In the genomic region with DNA sequence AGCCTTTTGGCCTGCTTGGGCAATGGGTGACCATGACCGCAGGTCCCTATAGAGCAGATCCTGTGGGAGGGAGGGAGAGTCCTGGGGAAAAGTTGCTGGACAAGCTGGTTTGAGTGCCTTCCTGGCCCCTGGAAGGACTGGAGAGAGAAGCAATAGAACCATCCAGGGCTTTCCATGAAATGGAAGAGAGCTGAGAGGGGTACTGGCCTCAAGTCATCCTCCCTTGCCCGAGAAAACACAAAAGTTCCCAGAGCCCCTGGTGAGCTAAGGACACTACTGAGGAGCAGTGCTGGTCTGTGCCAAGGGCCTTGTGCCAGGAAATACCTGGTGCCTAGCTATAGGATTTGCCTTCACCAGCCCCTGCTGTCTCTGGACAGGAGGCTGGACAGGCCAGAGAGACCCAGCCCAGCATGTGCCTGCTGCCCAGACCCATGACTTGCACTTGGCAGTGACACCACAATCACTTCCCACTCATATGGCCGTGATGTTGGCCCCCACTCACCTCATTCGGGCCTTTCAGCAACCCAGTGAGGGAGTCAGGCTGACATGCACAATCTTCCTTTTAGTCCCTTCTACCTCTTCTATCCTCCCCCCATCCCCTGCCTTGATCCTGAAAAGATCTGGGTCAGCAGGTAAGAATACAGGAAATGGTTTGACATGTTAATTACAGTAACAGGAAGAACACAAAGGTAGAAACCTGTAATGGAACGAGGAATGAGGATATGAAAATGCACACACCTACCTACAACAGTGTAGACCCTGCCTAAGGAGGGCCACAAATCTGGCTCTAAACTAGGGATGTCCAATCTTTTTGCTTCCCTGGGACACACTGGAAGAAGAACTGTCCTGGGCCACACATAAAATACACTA, we compare ENCODE assay signal across 1 cellular context.
TF ChIP-seq lines count a peak whose summit lies in the region.

No MANE protein-coding gene starts in this region.

TF ChIP-seq in H1, 55 proteins besides CTCF, POLR2A, EP300 and RAD21:
- no peak for TF ChIP-seq SAP30 (IDR thresholded peaks at IDR 0.05; ENCODE audit: insufficient read depth, insufficient replicate concordance, low read length)
